In genomic region chr14:48325486-48325885, GRCh38 we compare ENCODE assay signal across 1 cellular context.
TF ChIP-seq lines count a peak whose summit lies in the region.

No MANE protein-coding gene starts in this region.

TF ChIP-seq in GM23338, 12 proteins besides CTCF, POLR2A, EP300 and RAD21 (continued from another document):
- no peak for TF ChIP-seq ZNF462 (CRISPR knock-in tag; IDR thresholded peaks at IDR 0.05)
- no peak for TF ChIP-seq STAT1 (IDR thresholded peaks at IDR 0.05; ENCODE audit: unreplicated experiment)
